Comparison of ENCODE assay signal across 6 cellular contexts in the genomic region with DNA sequence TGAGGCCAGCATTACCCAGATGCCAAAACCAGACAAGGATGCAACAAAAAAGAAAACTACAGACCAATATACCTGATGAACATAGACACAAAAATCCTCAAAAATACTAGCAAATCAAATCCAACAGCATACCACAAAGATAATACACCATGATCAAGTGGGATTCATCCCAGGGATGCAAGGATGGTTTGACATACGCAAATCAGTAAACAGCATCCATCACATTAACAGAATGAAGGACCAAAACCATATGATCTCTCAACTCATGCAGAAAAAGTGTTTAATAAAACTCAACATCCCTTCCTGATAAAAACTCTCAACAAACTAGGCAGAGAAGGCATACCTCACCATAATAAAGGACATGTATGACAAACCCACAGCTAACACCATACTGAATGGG.
"Had no signal": no experiment of that assay in that cellular context is flagged by ENCODE, and none has a peak within 500 bp of the region (broad histone marks: within the 10 kb centered on the region; RNA-seq: fewer than 3 reads in every experiment).

No MANE protein-coding gene starts in this region.

- DNase-seq: H9, HCEC 1CT, KG1 had no signal

- FAIRE-seq: H1, H54, HepG2 had no signal
